ENCODE assay signal across 8 cellular contexts in genomic region chr5:119356384-119357188, GRCh38. TPM values are rescaled to one million over a fixed set of nuclear protein-coding genes. Genes with fewer than 3 reads are reported as not detected.
A peak's percentile ranks its signal among the peaks of the same experiment; 100 is the strongest.
DNase-seq lines count a peak whose midpoint lies in the region; TF ChIP-seq lines count a peak whose summit lies in the region.

No MANE protein-coding gene starts in this region.

- TF ChIP-seq CTCF in H9 (conservative IDR thresholded peaks at IDR 0.05) (no peak), esophagus muscularis mucosa (IDR thresholded peaks at IDR 0.05) (no peak), neutrophil (IDR thresholded peaks at IDR 0.05) (no peak), WERI-Rb-1 (IDR thresholded peaks at IDR 0.05; ENCODE audit: low read depth, low read length) (no peak)

- no peak overlapping the region for H2BK120ac ChIP-seq in H9 (ENCODE audit: low read depth, low read length, poor library complexity, severe bottlenecking)

- WGBS in H9 (ENCODE audit: extremely low coverage, insufficient read length, low lambda C conversion rate), result no CpG with 5 or more reads among the region's 9 CpGs
- 9% methylated on average over 9 of the region's 9 CpGs for WGBS in esophagus muscularis mucosa

- no peak overlapping the region for H3K9ac ChIP-seq in H9 (ENCODE audit: extremely low read depth, insufficient read length, low read length)

- peak overlapping the region; percentile 92 for H3K4me2 ChIP-seq in H9 (ENCODE audit: insufficient read depth, insufficient read length, low read length)

- H3K9me3 Mint-ChIP-seq in H9, result no peaks in the 10 kb centered on the region

- H3T11ph ChIP-seq in H9 (ENCODE audit: low read length), result no peak overlapping the region

- intact Hi-C loops in esophagus muscularis mucosa (cut with DNase I), result loop anchor here (5.0 kb wide), 2 partner anchors 41 to 56 kb away; no protein-coding TSS in a partner anchor

- H4K20me1 ChIP-seq in H9 (ENCODE audit: control insufficient read depth, insufficient read depth, insufficient read length), result no peaks in the 10 kb centered on the region

- H3K14ac ChIP-seq in H9 (ENCODE audit: insufficient read depth, low read length), result no peak overlapping the region

- peaks cover 16% of the 10 kb centered on the region; the same call in 1 of the 2 replicates for H3K4me1 ChIP-seq in H9 (ENCODE audit: insufficient read depth, low read length)
- H3K4me1 ChIP-seq in esophagus muscularis mucosa, result peaks cover 15 to 64% (median 59%) of the 10 kb centered on the region in 4 donors
- H3K4me1 ChIP-seq in neutrophil (ENCODE audit: control insufficient read depth in 1 of 2, insufficient read depth in 1 of 2, low read depth in 1 of 2, low read length in 1 of 2), result peaks cover 65 to 86% of the 10 kb centered on the region in 2 experiments

- H2BK5ac ChIP-seq in H9 (ENCODE audit: insufficient read length, low read length), result no peak overlapping the region

- peak overlapping the region; percentile 86 to 88 for H3K4me3 Mint-ChIP-seq in H9

- H3K27me3 ChIP-seq in H9 (ENCODE audit: insufficient read depth, low read length) (no peaks in the 10 kb centered on the region), esophagus muscularis mucosa (no peaks in the 10 kb centered on the region), neutrophil (no peaks in the 10 kb centered on the region), WERI-Rb-1 (ENCODE audit: insufficient read depth, low read depth, severe bottlenecking) (no peaks in the 10 kb centered on the region)

- H3K23me2 ChIP-seq in H9 (ENCODE audit: insufficient read length, low read depth, low read length, poor library complexity, severe bottlenecking), result peaks cover 14% of the 10 kb centered on the region

- DNase-seq in H9 (no peak), esophagus muscularis mucosa (ENCODE audit: extremely low spot score) (no peak), amygdala (lab: John Stamatoyannopoulos, UW) (no peak), WERI-Rb-1 (no peak), HCEC 1CT (no peak)
- no peak for DNase-seq in stimulated activated CD4-positive, alpha-beta T cell treated with anti-CD3 and anti-CD28 coated beads, Interleukin-2, amount 100 ng/mL, for 24 hours

- H2BK15ac ChIP-seq in H9 (ENCODE audit: low read depth, low read length), result no peak overlapping the region

- no peaks in the 10 kb centered on the region for H3K79me1 ChIP-seq in H9 (ENCODE audit: insufficient read depth, low read depth, low read length, poor library complexity, severe bottlenecking)

- H4K8ac ChIP-seq in H9 (replicated peaks; ENCODE audit: insufficient read length, low read depth, low read length), result no peak overlapping the region

- H3K4me3 ChIP-seq in esophagus muscularis mucosa (peak overlapping the region; percentile 59 to 82 (median 74)), neutrophil (ENCODE audit: low read depth in 1 of 2, low read length in 1 of 2) (peak overlapping the region; percentile 68 to 69), WERI-Rb-1 (ENCODE audit: low read depth, low read length) (no peak overlapping the region)

- H2AK5ac ChIP-seq in H9 (ENCODE audit: insufficient read length, low read length), result no peak overlapping the region

- peaks cover 72 to 74% of the 10 kb centered on the region in 2 experiments for H3K4me1 Mint-ChIP-seq in H9

- no peak overlapping the region for H2BK20ac ChIP-seq in H9 (ENCODE audit: low read depth, low read length, poor library complexity, severe bottlenecking)

- no peaks in the 10 kb centered on the region for H3K79me2 ChIP-seq in H9 (ENCODE audit: insufficient read depth, low read length)

- no peak overlapping the region for H3K56ac ChIP-seq in H9 (ENCODE audit: insufficient read length, low read depth, low read length)

- no peak overlapping the region for H4K91ac ChIP-seq in H9 (ENCODE audit: insufficient read length, low read depth, low read length)

- H3K27ac Mint-ChIP-seq in H9, result 0 out of 7 replicates have a peak overlapping the region, but pooled peaks of 1 of the 3 experiments have one; percentile 51

- no peak overlapping the region for H2AFZ ChIP-seq in H9 (ENCODE audit: low read length)

- no peak overlapping the region for H4K5ac ChIP-seq in H9 (ENCODE audit: insufficient read length, low read depth, low read length)

- no peaks in the 10 kb centered on the region for H3K36me3 Mint-ChIP-seq in H9 (ENCODE audit: insufficient read depth in 1 of 3, low read depth in 3 of 3)

- H2BK12ac ChIP-seq in H9 (ENCODE audit: insufficient read length, low read depth, low read length), result no peak overlapping the region

- no peaks in the 10 kb centered on the region for H3K36me3 ChIP-seq in esophagus muscularis mucosa
- no peaks in the 10 kb centered on the region for H3K36me3 ChIP-seq in neutrophil
- 0 out of 2 replicates have a peak, but pooled peaks cover 4% of the 10 kb centered on the region for H3K36me3 ChIP-seq in WERI-Rb-1

- no peak overlapping the region for H3K23ac ChIP-seq in H9 (ENCODE audit: insufficient read length, low read depth, low read length)

- no peak for TF ChIP-seq POLR2A in esophagus muscularis mucosa (IDR thresholded peaks at IDR 0.05; ENCODE audit: low read depth)

- no peak overlapping the region for H3K4ac ChIP-seq in H9 (ENCODE audit: low read depth, low read length)

- peak overlapping the region; percentile 57 for H3K18ac ChIP-seq in H9 (ENCODE audit: insufficient read length, low read depth, low read length)

- no peak for TF ChIP-seq EP300 in esophagus muscularis mucosa (IDR thresholded peaks at IDR 0.05)

- H3K9me3 ChIP-seq in H9 (ENCODE audit: control insufficient read depth, low read depth, low read length), result no peaks in the 10 kb centered on the region
- H3K9me3 ChIP-seq in esophagus muscularis mucosa, result no peaks in the 10 kb centered on the region
- no peaks in the 10 kb centered on the region for H3K9me3 ChIP-seq in neutrophil
- H3K9me3 ChIP-seq in WERI-Rb-1 (ENCODE audit: severe bottlenecking), result no peaks in the 10 kb centered on the region

- peaks cover 21% of the 10 kb centered on the region for H3K27me3 Mint-ChIP-seq in H9 (ENCODE audit: low read depth)

- H3K27ac ChIP-seq in H9 (ENCODE audit: insufficient read length, low read depth, low read length) (no peak overlapping the region), esophagus muscularis mucosa (replicated peaks in 1 of 4) (peak overlapping the region; percentile 76 to 89 (median 82)), neutrophil (peak overlapping the region; percentile 78), WERI-Rb-1 (no peak overlapping the region)

TF ChIP-seq in PFSK-1, 5 proteins besides CTCF, POLR2A, EP300 and RAD21:
- TF ChIP-seq FOXP2 (optimal IDR thresholded peaks at IDR 0.05; ENCODE audit: borderline replicate concordance, extremely low read depth, extremely low read length, insufficient read depth), result no peak
- peak; percentile 27; the same call in 1 of the 2 replicates for TF ChIP-seq SIN3A (IDR thresholded peaks at IDR 0.05; ENCODE audit: borderline replicate concordance, insufficient read depth, low read length)
- TF ChIP-seq REST (IDR thresholded peaks at IDR 0.05; ENCODE audit: insufficient read depth in 1 of 2, low read depth in 2 of 2, low read length in 2 of 2), result no peak
- peak; percentile 28; the same call in 1 of the 2 replicates for TF ChIP-seq TAF1 (IDR thresholded peaks at IDR 0.05; ENCODE audit: borderline replicate concordance, insufficient read depth, low read length)

RNA-seq across cellular contexts. Expression of gene TNFAIP8, which starts 0.8 kb away (rescaled TPM):
- total RNA-seq in H9 (2021), result 7.3 and 8.1 TPM in 2 replicates
- 21.4 TPM for polyA plus RNA-seq in PFSK-1 (2012; ENCODE audit: insufficient read length, low read depth)
- 10 to 100 TPM; 20.2 to 26.2 (median 22.5) TPM for total RNA-seq in esophagus muscularis mucosa

Comparison
In these comparisons a context has a peak if more than half of its experiments do, and no peak if none do; other contexts are left out.
1. H3K27ac ChIP-seq: peak in esophagus muscularis mucosa (4 of 4) and neutrophil (single experiment); none in H9 (single experiment) and WERI-Rb-1 (single experiment).